ENCODE assay signal across 8 cellular contexts in genomic region chr2:38740851-38741541, GRCh38. TPM values are rescaled to one million over a fixed set of nuclear protein-coding genes. Genes with fewer than 3 reads are reported as not detected.
DNase-seq lines count a peak whose midpoint lies in the region; ATAC-seq and TF ChIP-seq lines count a peak whose summit lies in the region.

No MANE protein-coding gene starts in this region.

- no peaks in the 10 kb centered on the region for H3K27me3 ChIP-seq in thoracic aorta (replicated peaks; ENCODE audit: insufficient read depth)

- no peak for ATAC-seq in thoracic aorta (ENCODE audit: insufficient number of reproducible peaks, low FRiP score, low read depth)
- ATAC-seq in stimulated activated memory B cell treated with anti-CD40 and anti-IgM and Interleukin-4, amounts not matched to agents 10 μg/mL and 1 μg/mL and 100 μg/mL, for 72 hours, result no peak

- peaks cover 7 to 10% of the 10 kb centered on the region in 2 donors for H3K4me1 ChIP-seq in thoracic aorta (ENCODE audit: control insufficient read depth in 1 of 2, low read depth in 2 of 2)

- no peaks in the 10 kb centered on the region for H3K9me3 Mint-ChIP-seq in stimulated activated memory B cell treated with anti-CD40 and anti-IgM and Interleukin-4, amounts not matched to agents 10 μg/mL and 1 μg/mL and 100 μg/mL, for 72 hours

- H3K4me1 Mint-ChIP-seq in stimulated activated memory B cell treated with anti-CD40 and anti-IgM and Interleukin-4, amounts not matched to agents 10 μg/mL and 1 μg/mL and 100 μg/mL, for 72 hours, result peaks cover 28% of the 10 kb centered on the region

- no peak overlapping the region for H3K27ac Mint-ChIP-seq in stimulated activated memory B cell treated with anti-CD40 and anti-IgM and Interleukin-4, amounts not matched to agents 10 μg/mL and 1 μg/mL and 100 μg/mL, for 72 hours

- peaks cover 57% of the 10 kb centered on the region for H3K36me3 Mint-ChIP-seq in stimulated activated memory B cell treated with anti-CD40 and anti-IgM and Interleukin-4, amounts not matched to agents 10 μg/mL and 1 μg/mL and 100 μg/mL, for 72 hours

- CTCF ChIA-PET in GM10248 (lab: Yijun Ruan, JAX), result interaction anchor here (0.7 to 23.6 kb wide), 13 partner anchors 8 to 467 kb away, joined by 3 to 333 read pairs (median 6); partner anchors contain the start of gene SRSF7

- POLR2A ChIA-PET in GM10248 (lab: Yijun Ruan, JAX), result interaction anchor here (0.7 to 4.0 kb wide), 3 partner anchors 10 to 165 kb away, joined by 4 to 50 read pairs (median 7); partner anchors contain the start of gene SRSF7

- H3K4me3 Mint-ChIP-seq in stimulated activated memory B cell treated with anti-CD40 and anti-IgM and Interleukin-4, amounts not matched to agents 10 μg/mL and 1 μg/mL and 100 μg/mL, for 72 hours, result no peak overlapping the region

- peak overlapping the region in 1 of 2 donors; percentile 50 for H3K27ac ChIP-seq in thoracic aorta

- H3K9me3 ChIP-seq in thoracic aorta, result no peaks in the 10 kb centered on the region

- DNase-seq in A172 (ENCODE audit: low spot score), result peak; percentile 35
- no peak for DNase-seq in GM10248 (ENCODE audit: extremely low spot score)
- DNase-seq in NCI-H748 treated with DMSO at 0.1 percent for 48 hours (lab: John Stamatoyannopoulos, UW), result peak; percentile 24
- DNase-seq in brain pericyte (ENCODE audit: low read depth, low spot score), result peak; percentile 7
- DNase-seq in kidney tubule cell (ENCODE audit: low spot score), result peak; percentile 46
- no peak for DNase-seq in thoracic aorta (ENCODE audit: low spot score)
- DNase-seq in cortex of kidney (lab: John Stamatoyannopoulos, UW), result no peak

- H3K4me3 ChIP-seq in thoracic aorta, result peak overlapping the region; percentile 48

- TF ChIP-seq CTCF in GM10248 (IDR thresholded peaks at IDR 0.05; ENCODE audit: control extremely low read depth, extremely low read depth, low read depth, missing control alignments) (peak; percentile 34), thoracic aorta (IDR thresholded peaks at IDR 0.05) (peak; percentile 79)

- H3K27me3 Mint-ChIP-seq in stimulated activated memory B cell treated with anti-CD40 and anti-IgM and Interleukin-4, amounts not matched to agents 10 μg/mL and 1 μg/mL and 100 μg/mL, for 72 hours, result no peaks in the 10 kb centered on the region

- peaks cover 28% of the 10 kb centered on the region for H3K36me3 ChIP-seq in thoracic aorta

RNA-seq across cellular contexts. Expression of gene SRSF7, which starts 10.2 kb away (rescaled TPM):
- total RNA-seq in A172 (2014; rRNA removed; shearing (Covaris generic)), result 298 and 318 TPM in 2 replicates
- 100 to 1,000 TPM in 1 of 2 donors, 10 to 100 TPM in 1; 97.5 to 141 TPM for total RNA-seq in thoracic aorta

RNA-seq across cellular contexts. Expression of gene GEMIN6, which starts 37.0 kb away (rescaled TPM):
- 22.0 and 30.1 TPM in 2 replicates for total RNA-seq in A172 (2014; rRNA removed; shearing (Covaris generic))
- total RNA-seq in thoracic aorta, result 10 to 100 TPM in 1 of 2 donors, 1 to 10 TPM in 1; 7.7 to 10.6 TPM

Comparison
In these comparisons a context has a peak if more than half of its experiments do, and no peak if none do; other contexts are left out.
1. DNase-seq: peak in A172 (single experiment), NCI-H748 treated with DMSO at 0.1 percent for 48 hours (single experiment), brain pericyte (single experiment) and kidney tubule cell (single experiment); none in GM10248 (single experiment), thoracic aorta (single experiment) and cortex of kidney (single experiment).